In genomic region chr19:35753634-35754364, GRCh38 we compare ENCODE assay signal across 24 cellular contexts. TPM values are rescaled to one million over a fixed set of nuclear protein-coding genes. Genes with fewer than 3 reads are reported as not detected.
DNase-seq lines count a peak whose midpoint lies in the region; ATAC-seq and TF ChIP-seq lines count a peak whose summit lies in the region.
"Had no signal": no experiment of that assay in that cellular context is flagged by ENCODE, and none has a peak within 500 bp of the region (broad histone marks: within the 10 kb centered on the region; RNA-seq: fewer than 3 reads in every experiment).

No MANE protein-coding gene starts in this region.

- no peak overlapping the region for H3K14ac ChIP-seq in neuronal stem cell (ENCODE audit: low read length)

- H3K4me2 ChIP-seq in neuronal stem cell (ENCODE audit: insufficient read depth, low read length, poor library complexity, severe bottlenecking): no peak overlapping the region
- H3K4me2 ChIP-seq: KMS-11, neural progenitor cell had no signal

- TF ChIP-seq POLR2A in esophagus muscularis mucosa (IDR thresholded peaks at IDR 0.05; ENCODE audit: low read depth): no peak
- no peak for TF ChIP-seq POLR2A in transverse colon (IDR thresholded peaks at IDR 0.05)

- no peak overlapping the region for H3K27ac Mint-ChIP-seq in T-helper 17 cell
- H3K27ac Mint-ChIP-seq: activated T-helper 17 cell treated with anti-CD3 and anti-CD28 coated beads, Interleukin-2, amount 50 U/mL, for 72 hours; neural progenitor cell; T-helper 1 cell treated with Interleukin-12 subunit alpha and Interleukin-12 subunit beta and Interleukin-4 antibody, amounts not matched to agents 30 μg/mL and 1 μg/mL, for 36 hours had no signal

- DNase-seq in T-helper 17 cell: no peak
- DNase-seq in esophagus muscularis mucosa (ENCODE audit: extremely low spot score): no peak
- DNase-seq in neuronal stem cell (ENCODE audit: low spot score): no peak
- peak; percentile 9 for DNase-seq in transverse colon
- DNase-seq in head of caudate nucleus: no peak
- DNase-seq in iPS-NIHi7 (ENCODE audit: extremely low spot score): no peak
- DNase-seq: activated CD4-positive, alpha-beta T cell treated with anti-CD3 and anti-CD28 coated beads, Interleukin-2, amount 50 U/mL, for 1 hour; AML-193; CD8-positive, alpha-beta memory T cell; colonic mucosa; GF-D8; mucosa of descending colon; NCI-H2171; NCI-H524; NK-92 treated with Interleukin-12 subunit alpha and Interleukin-12 subunit beta, amount 100 ng/mL, for 24 hours; retina; substantia nigra had no signal

- H3K4me3 Mint-ChIP-seq in T-helper 17 cell: peak overlapping the region; percentile 25
- H3K4me3 Mint-ChIP-seq: activated T-helper 17 cell treated with anti-CD3 and anti-CD28 coated beads, Interleukin-2, amount 50 U/mL, for 72 hours had no signal

- ATAC-seq in T-helper 17 cell (no peak), GM21423 (IDR thresholded peaks at IDR 0.05; ENCODE audit: unreplicated experiment) (no peak)
- ATAC-seq: activated T-helper 17 cell treated with anti-CD3 and anti-CD28 coated beads, Interleukin-2, amount 50 U/mL, for 72 hours; mucosa of descending colon; Panc1 had no signal

- H3K27me3 ChIP-seq in esophagus muscularis mucosa: no peaks in the 10 kb centered on the region
- H3K27me3 ChIP-seq in neuronal stem cell (ENCODE audit: control insufficient read depth in 3 of 3, insufficient read depth in 3 of 3, low read depth in 1 of 3, low read length in 3 of 3): peaks cover 0 to 13% (median 3%) of the 10 kb centered on the region in 3 experiments
- peaks cover 3% of the 10 kb centered on the region for H3K27me3 ChIP-seq in transverse colon
- H3K27me3 ChIP-seq: colonic mucosa had no signal

- TF ChIP-seq EP300 in esophagus muscularis mucosa (IDR thresholded peaks at IDR 0.05) (no peak), transverse colon (IDR thresholded peaks at IDR 0.05; ENCODE audit: low read depth) (no peak)

- no peak overlapping the region for H4K8ac ChIP-seq in neuronal stem cell (ENCODE audit: low read depth, low read length)

- H3K4ac ChIP-seq in neuronal stem cell (ENCODE audit: low read length): no peak overlapping the region

- no peak overlapping the region for H3K23ac ChIP-seq in neuronal stem cell (ENCODE audit: low read depth, low read length, poor library complexity)

- H2AFZ ChIP-seq in neuronal stem cell (ENCODE audit: low read length): no peak overlapping the region
- H2AFZ ChIP-seq: neural progenitor cell had no signal

- H3K4me1 ChIP-seq in esophagus muscularis mucosa: peaks cover 40 to 74% (median 62%) of the 10 kb centered on the region in 4 donors
- H3K4me1 ChIP-seq in neuronal stem cell (ENCODE audit: control insufficient read depth in 2 of 2, insufficient read depth in 1 of 2, low read depth in 1 of 2, low read length in 2 of 2): peaks cover 8 to 21% of the 10 kb centered on the region in 2 donors
- peaks cover 18 to 48% (median 44%) of the 10 kb centered on the region in 4 donors for H3K4me1 ChIP-seq in transverse colon
- H3K4me1 ChIP-seq: colonic mucosa had no signal

- no peak overlapping the region for H2BK15ac ChIP-seq in neuronal stem cell (ENCODE audit: low read length)

- H4K91ac ChIP-seq in neuronal stem cell (ENCODE audit: low read depth, low read length, poor library complexity): no peak overlapping the region

- peak overlapping the region; percentile 8 for H3K18ac ChIP-seq in neuronal stem cell (ENCODE audit: low read length)

- H3K79me1 ChIP-seq in neuronal stem cell (ENCODE audit: low read depth, low read length): peaks cover 7% of the 10 kb centered on the region

- peaks cover 3% of the 10 kb centered on the region for H3K36me3 Mint-ChIP-seq in T-helper 17 cell (ENCODE audit: low read depth)
- H3K36me3 Mint-ChIP-seq: brain had no signal

- H2AK5ac ChIP-seq in neuronal stem cell (ENCODE audit: low read depth, low read length): peak overlapping the region; percentile 46

- H3K4me3 ChIP-seq in esophagus muscularis mucosa: no peak overlapping the region
- H3K4me3 ChIP-seq in neuronal stem cell (ENCODE audit: low read length in 2 of 2): no peak overlapping the region
- H3K4me3 ChIP-seq in transverse colon: no peak overlapping the region
- H3K4me3 ChIP-seq: colonic mucosa, mucosa of descending colon, neural progenitor cell had no signal

- no peaks in the 10 kb centered on the region for H3K9me3 ChIP-seq in T-helper 17 cell (ENCODE audit: control insufficient read depth, low read length, poor library complexity, severe bottlenecking)
- H3K9me3 ChIP-seq in esophagus muscularis mucosa: no peaks in the 10 kb centered on the region
- no peaks in the 10 kb centered on the region for H3K9me3 ChIP-seq in neuronal stem cell (replicated peaks in 1 of 2; ENCODE audit: control insufficient read depth in 2 of 2, insufficient read depth in 1 of 2, low read depth in 1 of 2, low read length in 2 of 2)
- no peaks in the 10 kb centered on the region for H3K9me3 ChIP-seq in transverse colon
- H3K9me3 ChIP-seq: colonic mucosa, mucosa of descending colon had no signal

- H3K9ac ChIP-seq in neuronal stem cell (ENCODE audit: low read depth, low read length, poor library complexity): peak overlapping the region; percentile 21
- H3K9ac ChIP-seq: KMS-11, neural progenitor cell had no signal

- no peaks in the 10 kb centered on the region for H3K27me3 Mint-ChIP-seq in T-helper 17 cell
- H3K27me3 Mint-ChIP-seq: activated T-helper 17 cell treated with anti-CD3 and anti-CD28 coated beads, Interleukin-2, amount 50 U/mL, for 72 hours had no signal

- H2BK5ac ChIP-seq in neuronal stem cell (ENCODE audit: low read length): no peak overlapping the region

- intact Hi-C loops in esophagus muscularis mucosa (cut with DNase I) (no loop called here), transverse colon (cut with DNase I; ENCODE audit: low total_unique reads) (no loop called here), head of caudate nucleus (cut with DNase I) (no loop called here)

- no peak overlapping the region for H2BK12ac ChIP-seq in neuronal stem cell (ENCODE audit: low read length)

- peaks cover 30% of the 10 kb centered on the region for H3K4me1 Mint-ChIP-seq in T-helper 17 cell

- peaks cover 26 to 33% (median 30%) of the 10 kb centered on the region in 4 donors for H3K36me3 ChIP-seq in esophagus muscularis mucosa
- H3K36me3 ChIP-seq in neuronal stem cell (replicated peaks in 1 of 2; ENCODE audit: control insufficient read depth in 2 of 2, insufficient read depth in 2 of 2, low read length in 2 of 2): peaks cover 7 to 27% of the 10 kb centered on the region in 2 donors
- H3K36me3 ChIP-seq in transverse colon: peaks cover 0 to 14% (median 3%) of the 10 kb centered on the region in 4 donors
- H3K36me3 ChIP-seq: neural progenitor cell had no signal

- 84% methylated on average over 9 of the region's 20 CpGs for WGBS in esophagus muscularis mucosa
- no CpG with 5 or more reads among the region's 20 CpGs for WGBS in neuronal stem cell (ENCODE audit: extremely low coverage in 2 of 2, insufficient read length in 2 of 2, insufficient replicate concordance in 1 of 2), 2 donors
- 87 to 100% methylated on average over 1 to 20 of the region's 20 CpGs for WGBS in transverse colon (ENCODE audit: low coverage in 1 of 2), 2 donors

- no peak for TF ChIP-seq CTCF in esophagus muscularis mucosa (IDR thresholded peaks at IDR 0.05)
- no peak for TF ChIP-seq CTCF in transverse colon (IDR thresholded peaks at IDR 0.05)

- H2BK120ac ChIP-seq in neuronal stem cell (ENCODE audit: low read depth, low read length): no peak overlapping the region

- in situ Hi-C loops in transverse colon (cut with MboI; ENCODE audit: low pct_ligation_motif_present in 1 of 4, low pct_unique_long_range_greater_than_20kb in 1 of 4, low sequenced_read_pairs in 3 of 4): no loop called here

- H3K27ac ChIP-seq in esophagus muscularis mucosa (replicated peaks in 1 of 4): peak overlapping the region; percentile 93 to 99 (median 98)
- no peak overlapping the region for H3K27ac ChIP-seq in neuronal stem cell (replicated peaks; ENCODE audit: low read length)
- peak overlapping the region; percentile 96 to 99 (median 97) for H3K27ac ChIP-seq in transverse colon
- H3K27ac ChIP-seq: colonic mucosa, KMS-11, neural progenitor cell had no signal

RNA-seq across cellular contexts. Expression of gene HSPB6, which starts 3.0 kb away (rescaled TPM):
- total RNA-seq in T-helper 17 cell (not detected), esophagus muscularis mucosa (100 to 1,000 TPM in 2 of 4 donors, 10 to 100 TPM in 2; 64.4 to 146 (median 105) TPM), transverse colon (100 to 1,000 TPM in 1 of 4 donors, 10 to 100 TPM in 3; 22.3 to 185 (median 43.9) TPM)
- polyA plus RNA-seq in neuronal stem cell (2013, experiment 1 of 2): 2.6 TPM
- 2.4 TPM for polyA plus RNA-seq in neuronal stem cell (2013, experiment 2 of 2)
- total RNA-seq: activated T-helper 17 cell treated with anti-CD3 and anti-CD28 coated beads, Interleukin-2, amount 50 U/mL, for 72 hours; CD8-positive, alpha-beta memory T cell had no signal
- polyA plus RNA-seq: CD8-positive, alpha-beta memory T cell had no signal

RNA-seq across cellular contexts. Expression of gene PROSER3, which starts 4.2 kb away (rescaled TPM):
- total RNA-seq in T-helper 17 cell (10 to 100 TPM; 36.2 to 36.6 TPM), esophagus muscularis mucosa (1 to 10 TPM; 5.6 to 8.7 (median 7.1) TPM), transverse colon (10 to 100 TPM in 2 of 4 donors, 1 to 10 TPM in 2; 9.2 to 42.8 (median 24.6) TPM)
- polyA plus RNA-seq in neuronal stem cell (2013, experiment 1 of 2): 36.6 TPM
- polyA plus RNA-seq in neuronal stem cell (2013, experiment 2 of 2): 35.2 TPM

RNA-seq across cellular contexts. Expression of gene LIN37, which starts 5.4 kb away (rescaled TPM):
- total RNA-seq in T-helper 17 cell: 10 to 100 TPM; 12.6 to 13.6 TPM
- total RNA-seq in esophagus muscularis mucosa: 10 to 100 TPM; 11.6 to 18.3 (median 15.6) TPM
- polyA plus RNA-seq in neuronal stem cell (2013, experiment 1 of 2): 5.9 TPM
- polyA plus RNA-seq in neuronal stem cell (2013, experiment 2 of 2): 5.2 TPM
- 10 to 100 TPM; 10.5 to 41.1 (median 15.8) TPM for total RNA-seq in transverse colon

RNA-seq across cellular contexts. Expression of gene PSENEN, which starts 8.3 kb away (rescaled TPM):
- total RNA-seq in T-helper 17 cell (10 to 100 TPM; 21.2 to 24.9 TPM), esophagus muscularis mucosa (10 to 100 TPM; 27.4 to 48.7 (median 33.8) TPM), transverse colon (10 to 100 TPM in 3 of 4 donors, 1 to 10 TPM in 1; 6.6 to 80.0 (median 56.8) TPM)
- 84.6 TPM for polyA plus RNA-seq in neuronal stem cell (2013, experiment 1 of 2)
- polyA plus RNA-seq in neuronal stem cell (2013, experiment 2 of 2): 82.8 TPM

RNA-seq across cellular contexts. Expression of gene U2AF1L4, which starts 8.6 kb away (rescaled TPM):
- total RNA-seq in T-helper 17 cell (10 to 100 TPM; 48.1 to 68.2 TPM), esophagus muscularis mucosa (10 to 100 TPM in 3 of 4 donors, 1 to 10 TPM in 1; 7.9 to 31.1 (median 20.9) TPM), transverse colon (100 to 1,000 TPM in 1 of 4 donors, 10 to 100 TPM in 3; 34.8 to 122 (median 44.9) TPM)
- 13.5 TPM for polyA plus RNA-seq in neuronal stem cell (2013, experiment 1 of 2)
- polyA plus RNA-seq in neuronal stem cell (2013, experiment 2 of 2): 14.3 TPM

Comparison
In these comparisons a context has a peak if more than half of its experiments do, and no peak if none do; other contexts are left out.
1. RNA of gene HSPB6, which starts 3.0 kb away (total RNA-seq): 64.4 to 146 TPM in esophagus muscularis mucosa and 22.3 to 185 TPM in transverse colon; not detected in T-helper 17 cell; every median in the first group is over 10 times any median in the second.